In the genomic region with DNA sequence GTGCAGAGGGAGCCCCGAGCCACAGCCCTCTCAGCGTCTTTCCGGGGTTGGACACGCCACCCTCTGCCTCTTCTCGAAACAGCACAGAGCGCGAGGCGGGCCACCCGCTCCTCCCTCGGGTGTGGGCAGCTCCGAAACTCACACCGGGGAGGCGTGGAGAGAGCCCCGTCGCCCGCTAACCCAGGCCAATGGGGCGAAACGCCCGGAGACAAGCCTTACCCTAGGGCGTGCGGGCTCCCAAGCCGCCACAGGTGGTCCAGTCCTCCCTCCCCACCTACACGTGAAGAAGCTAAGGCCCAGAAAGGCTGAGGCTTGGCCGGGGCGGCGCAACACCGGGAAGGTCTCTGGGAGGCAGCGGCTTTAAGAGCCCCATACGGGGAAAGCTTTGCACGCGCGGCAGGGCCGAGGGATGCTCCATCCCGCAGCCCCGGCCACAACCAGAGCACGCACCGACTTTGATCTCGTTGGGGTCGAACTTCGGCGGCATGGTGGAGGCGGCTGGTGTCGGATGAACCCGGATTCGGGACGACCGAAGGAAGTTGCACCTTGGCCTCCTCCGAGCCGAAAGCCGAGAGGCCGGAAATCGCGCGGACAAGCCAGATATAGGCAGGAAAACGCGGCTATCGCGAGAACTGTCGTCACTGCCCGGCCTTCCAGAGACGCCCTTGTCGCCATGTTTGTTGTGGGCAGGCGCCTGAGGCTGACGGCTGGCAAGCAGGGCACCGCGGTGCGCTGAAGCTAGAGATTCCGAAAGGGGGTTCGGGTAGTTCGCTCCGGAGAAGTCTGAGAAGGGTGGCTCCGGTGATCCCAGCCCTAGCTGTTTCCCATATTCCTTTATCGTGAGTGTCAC, we compare ENCODE assay signal across 8 cellular contexts. TPM values are rescaled to one million over a fixed set of nuclear protein-coding genes. Genes with fewer than 3 reads are reported as not detected.
DNase-seq lines count a peak whose midpoint lies in the region; ATAC-seq and TF ChIP-seq lines count a peak whose summit lies in the region.

TSS of gene LRSAM1 (plus strand) at position 680 of the 850 bp plus-strand sequence. CDS start 3,018 bp downstream, outside the sequence.
TSS of gene RPL12 (minus strand) at position 576 of the 850 bp plus-strand sequence. CDS start at position 487, 89 bp downstream.

- H3K4me1 ChIP-seq in ascending aorta (peaks cover 9 to 20% of the 10 kb centered on the region in 2 donors), right cardiac atrium (ENCODE audit: control insufficient read depth, insufficient read depth, low read length) (peaks cover 16% of the 10 kb centered on the region), uterus (peaks cover 5 to 15% of the 10 kb centered on the region in 2 donors)

- peak within 1 kb of the TSS; percentile 93 for H3K4me3 Mint-ChIP-seq in T-helper 2 cell treated with Interferon-gamma antibody and Interleukin-4, amounts not matched to agents 5 μg/mL and 100 μg/mL, for 36 hours

- 2% methylated on average over 73 of the region's 73 CpGs for WGBS in right cardiac atrium

- peaks cover 35% of the 10 kb centered on the region for H3K4me1 Mint-ChIP-seq in T-helper 2 cell treated with Interferon-gamma antibody and Interleukin-4, amounts not matched to agents 5 μg/mL and 100 μg/mL, for 36 hours (ENCODE audit: low read depth)

- ATAC-seq in GM18505 (IDR thresholded peaks at IDR 0.05; ENCODE audit: unreplicated experiment) (peak; percentile 68), HG02970 (IDR thresholded peaks at IDR 0.05; ENCODE audit: low FRiP score, unreplicated experiment) (peak; percentile 71), right cardiac atrium (peak; percentile 86 to 87)

- H3K27me3 ChIP-seq in ascending aorta = no peaks in the 10 kb centered on the region
- H3K27me3 ChIP-seq in right cardiac atrium (ENCODE audit: control insufficient read depth, insufficient read depth) = no peaks in the 10 kb centered on the region
- H3K27me3 ChIP-seq in uterus = no peaks in the 10 kb centered on the region

- DNase-seq in NCI-H2029 (lab: John Stamatoyannopoulos, UW) = peak; percentile 93
- DNase-seq in T-helper 2 cell treated with Interferon-gamma antibody and Interleukin-4, amounts not matched to agents 5 μg/mL and 100 μg/mL, for 36 hours (ENCODE audit: low spot score) = peak; percentile 93
- peak; percentile 79 to 97 for DNase-seq in ascending aorta (ENCODE audit: low spot score in 2 of 2)
- peak; percentile 97 to 99 (median 99) for DNase-seq in right cardiac atrium
- DNase-seq in putamen (ENCODE audit: low spot score) = peak; percentile 93
- DNase-seq in uterus = peak; percentile 97 to 98

- H3K36me3 ChIP-seq in ascending aorta = peaks cover 32 to 59% of the 10 kb centered on the region in 2 donors
- H3K36me3 ChIP-seq in uterus = no peaks in the 10 kb centered on the region

- intact Hi-C loops in ascending aorta (cut with DNase I) = loop anchor here (1.0 kb wide), 2 partner anchors 27 to 55 kb away; partner anchors contain the start of gene ZNF79
- intact Hi-C loops in right cardiac atrium (cut with DNase I) = no loop called here
- intact Hi-C loops in uterus (cut with DNase I; ENCODE audit: low total_unique reads) = no loop called here

- H3K4me3 ChIP-seq in ascending aorta = peak within 1 kb of the TSS; percentile 75 to 82
- H3K4me3 ChIP-seq in right cardiac atrium (ENCODE audit: low read length) = peak within 1 kb of the TSS; percentile 66
- H3K4me3 ChIP-seq in uterus = peak within 1 kb of the TSS; percentile 75 to 79

- H3K27ac ChIP-seq in ascending aorta (peak within 1 kb of the TSS; percentile 91 to 94), right cardiac atrium (ENCODE audit: low read length) (peak within 1 kb of the TSS; percentile 85), uterus (peak within 1 kb of the TSS; percentile 88 to 95)

- peak within 1 kb of the TSS; percentile 95 for H3K27ac Mint-ChIP-seq in T-helper 2 cell treated with Interferon-gamma antibody and Interleukin-4, amounts not matched to agents 5 μg/mL and 100 μg/mL, for 36 hours

- peak; percentile 100 for TF ChIP-seq POLR2A in GM18505 (IDR thresholded peaks at IDR 0.05; ENCODE audit: borderline replicate concordance, extremely low read depth, insufficient read depth, insufficient read length)
- TF ChIP-seq POLR2A in uterus (IDR thresholded peaks at IDR 0.05) = peak; percentile 99 to 100

- no peaks in the 10 kb centered on the region for H3K9me3 ChIP-seq in ascending aorta
- H3K9me3 ChIP-seq in right cardiac atrium (ENCODE audit: control insufficient read depth, low read length) = no peaks in the 10 kb centered on the region
- H3K9me3 ChIP-seq in uterus = no peaks in the 10 kb centered on the region

- H3K27me3 Mint-ChIP-seq in T-helper 2 cell treated with Interferon-gamma antibody and Interleukin-4, amounts not matched to agents 5 μg/mL and 100 μg/mL, for 36 hours (ENCODE audit: low read depth) = no peaks in the 10 kb centered on the region

- no peaks in the 10 kb centered on the region for H3K9me3 Mint-ChIP-seq in T-helper 2 cell treated with Interferon-gamma antibody and Interleukin-4, amounts not matched to agents 5 μg/mL and 100 μg/mL, for 36 hours

- peaks cover 53% of the 10 kb centered on the region for H3K36me3 Mint-ChIP-seq in T-helper 2 cell treated with Interferon-gamma antibody and Interleukin-4, amounts not matched to agents 5 μg/mL and 100 μg/mL, for 36 hours (ENCODE audit: low read depth)

- no peak for TF ChIP-seq CTCF in ascending aorta (IDR thresholded peaks at IDR 0.05)
- no peak for TF ChIP-seq CTCF in uterus (IDR thresholded peaks at IDR 0.05)

RNA-seq across cellular contexts. Expression of gene LRSAM1, which starts in this region (rescaled TPM):
- total RNA-seq in ascending aorta (22.8 TPM), right cardiac atrium (10 to 100 TPM; 14.4 to 23.3 (median 21.1) TPM), uterus (10 to 100 TPM in 2 of 4 donors, 1 to 10 TPM in 2; 6.5 to 25.9 (median 11.3) TPM)
- 23.8 TPM for polyA plus RNA-seq in right cardiac atrium

RNA-seq across cellular contexts. Expression of gene RPL12, which starts in this region (rescaled TPM):
- total RNA-seq in ascending aorta (1,924 TPM), right cardiac atrium (100 to 1,000 TPM; 535 to 714 (median 622) TPM), uterus (1,000 to 10,000 TPM in 3 of 4 donors, 100 to 1,000 TPM in 1; 999 to 4,423 (median 2,373) TPM)
- 1,268 TPM for polyA plus RNA-seq in right cardiac atrium

Comparison
In these comparisons a context has a peak if more than half of its experiments do, and no peak if none do; other contexts are left out.
1. Peak in every context shown above with its lines: DNase-seq, ATAC-seq, H3K4me3 ChIP-seq and H3K27ac ChIP-seq.